28 cellular contexts compared by ENCODE assay signal in genomic region chr20:34849778-34850177, GRCh38.
"Had no signal": no experiment of that assay in that cellular context is flagged by ENCODE, and none has a peak within 500 bp of the region (broad histone marks: within the 10 kb centered on the region; RNA-seq: fewer than 3 reads in every experiment).

No MANE protein-coding gene starts in this region.

- DNase-seq: colonic mucosa; cortex of kidney; dermis blood vessel endothelial cell; dorsolateral prefrontal cortex; effector CD4-positive, alpha-beta T cell; effector CD8-positive, alpha-beta T cell; effector memory CD4-positive, alpha-beta T cell; effector memory CD8-positive, alpha-beta T cell; endodermal cell; erythroblast; esophagus squamous epithelium; foreskin fibroblast; foreskin keratinocyte; foreskin melanocyte; gastrocnemius medialis; glutamatergic neuron; head of caudate nucleus; heart left ventricle; heart right ventricle had no signal

- H3K27ac ChIP-seq: colonic mucosa, coronary artery, dorsolateral prefrontal cortex, epithelial cell of prostate, esophagus muscularis mucosa, esophagus squamous epithelium, foreskin keratinocyte, gastrocnemius medialis, gastroesophageal sphincter, heart left ventricle, heart right ventricle had no signal

- H3K4me1 ChIP-seq: colonic mucosa, esophagus muscularis mucosa, esophagus squamous epithelium, foreskin keratinocyte, gastrocnemius medialis, gastroesophageal sphincter, heart left ventricle, heart right ventricle had no signal

- ATAC-seq: effector memory CD8-positive, alpha-beta T cell; esophagus mucosa; foreskin keratinocyte; gastrocnemius medialis; gastroesophageal sphincter; heart left ventricle; heart right ventricle had no signal

- H3K4me3 ChIP-seq: colonic mucosa, coronary artery, dorsolateral prefrontal cortex, esophagus muscularis mucosa, esophagus squamous epithelium, gastrocnemius medialis, gastroesophageal sphincter, heart left ventricle, heart right ventricle had no signal

- H3K36me3 ChIP-seq: colonic mucosa had no signal

- FAIRE-seq: colon, endometrium, endothelial cell of umbilical vein, frontal cortex had no signal

- H3K9me3 ChIP-seq: colonic mucosa, esophagus muscularis mucosa, esophagus squamous epithelium, gastrocnemius medialis, gastroesophageal sphincter, heart left ventricle, heart right ventricle had no signal

- H3K27me3 ChIP-seq: colonic mucosa, dorsolateral prefrontal cortex, esophagus muscularis mucosa, esophagus squamous epithelium, foreskin keratinocyte, gastrocnemius medialis, gastroesophageal sphincter, heart left ventricle, heart right ventricle had no signal
